ENCODE assay signal across 8 cellular contexts in the genomic region with DNA sequence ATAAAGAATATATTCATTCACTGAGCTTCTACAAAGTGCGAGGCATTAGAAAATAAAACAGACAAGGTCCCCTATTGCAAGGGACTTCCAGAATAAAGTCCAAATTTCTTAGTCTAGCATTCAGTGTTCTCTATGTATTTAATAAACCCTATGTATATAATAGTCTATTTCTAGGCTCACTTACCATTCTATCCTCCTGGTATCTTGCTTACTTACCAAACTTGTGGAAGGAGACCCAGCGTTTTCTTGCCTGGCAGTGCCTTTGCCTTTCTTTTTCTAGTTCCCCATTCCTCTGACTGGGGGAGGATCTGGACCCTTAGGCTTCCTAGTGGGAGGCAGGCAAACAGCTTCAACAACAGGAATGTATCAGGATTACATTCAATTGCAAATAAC. TPM values are rescaled to one million over a fixed set of nuclear protein-coding genes. Genes with fewer than 3 reads are reported as not detected.
DNase-seq lines count a peak whose midpoint lies in the region; ATAC-seq and TF ChIP-seq lines count a peak whose summit lies in the region.

No MANE protein-coding gene starts in this region.

- no peak for TF ChIP-seq CTCF in thoracic aorta (IDR thresholded peaks at IDR 0.05)

- H3K27ac Mint-ChIP-seq in activated CD4-positive, alpha-beta T cell treated with anti-CD3 and anti-CD28 coated beads, Interleukin-2, amount 10 ng/mL, durations not matched to agents 7 days and 5 days = peak overlapping the region; percentile 89
- peak overlapping the region; percentile 82 to 83 for H3K27ac Mint-ChIP-seq in activated naive CD4-positive, alpha-beta T cell treated with anti-CD3 and anti-CD28 coated beads, Interleukin-2, amount 50 U/mL, for 72 hours

- H3K4me1 Mint-ChIP-seq in activated CD4-positive, alpha-beta T cell treated with anti-CD3 and anti-CD28 coated beads, Interleukin-2, amount 10 ng/mL, durations not matched to agents 7 days and 5 days = peaks cover 42% of the 10 kb centered on the region

- H3K4me3 Mint-ChIP-seq in activated CD4-positive, alpha-beta T cell treated with anti-CD3 and anti-CD28 coated beads, Interleukin-2, amount 10 ng/mL, durations not matched to agents 7 days and 5 days = peak overlapping the region; percentile 80

- POLR2A ChIA-PET in activated CD4-positive, alpha-beta T cell treated with anti-CD3 and anti-CD28 coated beads, Interleukin-2, amount 10 ng/mL, durations not matched to agents 7 days and 5 days (lab: Charles Lee) = interaction anchor here (1.0 kb wide), 2 partner anchors 16 to 116 kb away, joined by 4 read pairs; partner anchors contain the start of gene AZIN2

- CTCF ChIA-PET in activated CD4-positive, alpha-beta T cell treated with anti-CD3 and anti-CD28 coated beads, Interleukin-2, amount 10 ng/mL, durations not matched to agents 7 days and 5 days (lab: Charles Lee) = interaction anchor here (1.2 to 2.7 kb wide), 4 partner anchors 11 to 162 kb away, joined by 4 to 10 read pairs (median 7); no protein-coding TSS in a partner anchor

- H3K9me3 Mint-ChIP-seq in activated CD4-positive, alpha-beta T cell treated with anti-CD3 and anti-CD28 coated beads, Interleukin-2, amount 10 ng/mL, durations not matched to agents 7 days and 5 days = no peaks in the 10 kb centered on the region
- H3K9me3 Mint-ChIP-seq in activated naive CD4-positive, alpha-beta T cell treated with anti-CD3 and anti-CD28 coated beads, Interleukin-2, amount 50 U/mL, for 72 hours = peaks cover 0 to 5% of the 10 kb centered on the region in 2 donors

- no peaks in the 10 kb centered on the region for H3K9me3 ChIP-seq in thoracic aorta

- no peaks in the 10 kb centered on the region for H3K36me3 Mint-ChIP-seq in activated CD4-positive, alpha-beta T cell treated with anti-CD3 and anti-CD28 coated beads, Interleukin-2, amount 10 ng/mL, durations not matched to agents 7 days and 5 days (ENCODE audit: low read depth)
- H3K36me3 Mint-ChIP-seq in activated naive CD4-positive, alpha-beta T cell treated with anti-CD3 and anti-CD28 coated beads, Interleukin-2, amount 50 U/mL, for 72 hours = no peaks in the 10 kb centered on the region

- H3K27ac ChIP-seq in layer of hippocampus (ENCODE audit: low read depth, low read length) (peak overlapping the region; percentile 46), thoracic aorta (peak overlapping the region; percentile 85 to 90)

- ATAC-seq in activated naive CD4-positive, alpha-beta T cell treated with anti-CD3 and anti-CD28 coated beads, Interleukin-2, amount 50 U/mL, for 72 hours = no peak
- no peak for ATAC-seq in thoracic aorta (ENCODE audit: insufficient number of reproducible peaks, low FRiP score, low read depth)

- H3K27me3 Mint-ChIP-seq in activated CD4-positive, alpha-beta T cell treated with anti-CD3 and anti-CD28 coated beads, Interleukin-2, amount 10 ng/mL, durations not matched to agents 7 days and 5 days = no peaks in the 10 kb centered on the region

- H3K27me3 ChIP-seq in layer of hippocampus (ENCODE audit: control insufficient read depth, insufficient read depth, low read length) (no peaks in the 10 kb centered on the region), thoracic aorta (replicated peaks; ENCODE audit: insufficient read depth) (no peaks in the 10 kb centered on the region)

- H3K36me3 ChIP-seq in thoracic aorta = no peaks in the 10 kb centered on the region

- peaks cover 18 to 36% of the 10 kb centered on the region in 2 donors for H3K4me1 ChIP-seq in thoracic aorta (ENCODE audit: control insufficient read depth in 1 of 2, low read depth in 2 of 2)

- H3K4me3 ChIP-seq in thoracic aorta = peak overlapping the region; percentile 99

- no peak for DNase-seq in activated CD4-positive, alpha-beta T cell treated with anti-CD3 and anti-CD28 coated beads, Interleukin-2, amount 10 ng/mL, durations not matched to agents 7 days and 5 days
- DNase-seq in activated CD4-positive, alpha-beta T cell treated with anti-CD3 and anti-CD28 coated beads for 4 hours = no peak
- DNase-seq in activated naive CD4-positive, alpha-beta T cell treated with anti-CD3 and anti-CD28 coated beads, Interleukin-2, amount 50 U/mL, for 72 hours (ENCODE audit: low spot score in 2 of 2) = no peak
- DNase-seq in thoracic aorta (ENCODE audit: low spot score) = no peak
- DNase-seq in DMS153 treated with DMSO at 0.1 percent for 48 hours (lab: John Stamatoyannopoulos, UW; ENCODE audit: unreplicated experiment) = no peak
- DNase-seq in GM03348 (ENCODE audit: low spot score) = no peak
- DNase-seq in mucosa of gallbladder (ENCODE audit: low spot score) = no peak

RNA-seq across cellular contexts. Expression of gene RNF19B, which starts 0.6 kb away (rescaled TPM):
- total RNA-seq in activated CD4-positive, alpha-beta T cell treated with anti-CD3 and anti-CD28 coated beads, Interleukin-2, amount 10 ng/mL, durations not matched to agents 7 days and 5 days = 10 to 100 TPM; 18.4 to 20.1 TPM
- 10 to 100 TPM; 11.5 to 31.6 TPM for total RNA-seq in activated naive CD4-positive, alpha-beta T cell treated with anti-CD3 and anti-CD28 coated beads, Interleukin-2, amount 50 U/mL, for 72 hours
- total RNA-seq in thoracic aorta (10 to 100 TPM; 21.9 to 37.2 TPM), mucosa of gallbladder (31.4 TPM)
